In genomic region chr1:36096500-36097412, GRCh38 we compare ENCODE assay signal across 1 cellular context.
TF ChIP-seq lines count a peak whose summit lies in the region.

No MANE protein-coding gene starts in this region.

TF ChIP-seq in K562, 482 proteins besides CTCF, POLR2A, EP300 and RAD21:
- TF ChIP-seq TFAP4 (CRISPR knock-in tag; IDR thresholded peaks at IDR 0.05; ENCODE audit: borderline replicate concordance), result 0 out of 2 replicates have a peak, but pooled peaks have one; percentile 18
- peak; percentile 70 for TF ChIP-seq MAX (CRISPR knock-in tag; IDR thresholded peaks at IDR 0.05)
- TF ChIP-seq ZNF586 (CRISPR knock-in tag; conservative IDR thresholded peaks at IDR 0.05), result no peak
- TF ChIP-seq SIN3A (IDR thresholded peaks at IDR 0.05; ENCODE audit: borderline replicate concordance in 2 of 2, control insufficient read depth in 1 of 2, low read depth in 2 of 2, low read length in 2 of 2), result 0 out of 4 replicates have a peak, but pooled peaks of 1 of the 2 experiments have one; percentile 33
- TF ChIP-seq USF2 (CRISPR knock-in tag; IDR thresholded peaks at IDR 0.05), result peak; percentile 9; the same call in 1 of the 2 replicates
- TF ChIP-seq NCOA4 (IDR thresholded peaks at IDR 0.05; ENCODE audit: partially characterized antibody), result no peak
- no peak for TF ChIP-seq ZNF778 (CRISPR knock-in tag; IDR thresholded peaks at IDR 0.05)
- no peak for TF ChIP-seq POLR2AphosphoS2 (IDR thresholded peaks at IDR 0.05; ENCODE audit: low read length)
- TF ChIP-seq E2F8 (IDR thresholded peaks at IDR 0.05; ENCODE audit: low read depth, partially characterized antibody), result no peak
- no peak for TF ChIP-seq BDP1 (IDR thresholded peaks at IDR 0.05; ENCODE audit: insufficient read depth, insufficient read length)
- TF ChIP-seq BRD4 (IDR thresholded peaks at IDR 0.05), result no peak
- no peak for TF ChIP-seq ZNF197 (CRISPR knock-in tag; IDR thresholded peaks at IDR 0.05; ENCODE audit: low read depth)
- no peak for TF ChIP-seq CBX1 (IDR thresholded peaks at IDR 0.05; ENCODE audit: low read depth)
- TF ChIP-seq RBM25 (IDR thresholded peaks at IDR 0.05; ENCODE audit: low read depth, low read length, severe bottlenecking), result no peak
- TF ChIP-seq CHD7 (IDR thresholded peaks at IDR 0.05; ENCODE audit: low read depth, low read length), result no peak
- TF ChIP-seq SMC3 (conservative IDR thresholded peaks at IDR 0.05; ENCODE audit: insufficient read depth, low read depth, low read length), result 0 out of 2 replicates have a peak, but pooled peaks have one; percentile 27
- TF ChIP-seq PYGO2 (tag; IDR thresholded peaks at IDR 0.05), result no peak
- TF ChIP-seq HBP1 (CRISPR knock-in tag; IDR thresholded peaks at IDR 0.05), result no peak
- peak; percentile 78 for TF ChIP-seq USF1 (CRISPR knock-in tag; IDR thresholded peaks at IDR 0.05)
- TF ChIP-seq MNT (conservative IDR thresholded peaks at IDR 0.05), result 0 out of 4 replicates have a peak, but pooled peaks of 1 of the 2 experiments have one; percentile 34
- no peak for TF ChIP-seq RFX5 (IDR thresholded peaks at IDR 0.05; ENCODE audit: low read depth, low read length)
- 0 out of 2 replicates have a peak, but pooled peaks have one; percentile 43 for TF ChIP-seq MYC (IDR thresholded peaks at IDR 0.05; ENCODE audit: low read depth, low read length)
- TF ChIP-seq MYC (CRISPR knock-in tag; IDR thresholded peaks at IDR 0.05; ENCODE audit: borderline replicate concordance, low read depth), result no peak
- TF ChIP-seq BRF1 (IDR thresholded peaks at IDR 0.05; ENCODE audit: borderline replicate concordance, extremely low read depth, insufficient read length), result no peak
- TF ChIP-seq ZNF133 (CRISPR knock-in tag; IDR thresholded peaks at IDR 0.05), result no peak
- TF ChIP-seq DACH1 (IDR thresholded peaks at IDR 0.05; ENCODE audit: partially characterized antibody), result no peak
- no peak for TF ChIP-seq ZZZ3 (IDR thresholded peaks at IDR 0.05)
- TF ChIP-seq POLR2G (IDR thresholded peaks at IDR 0.05; ENCODE audit: low read depth, low read length), result peak; percentile 45
- TF ChIP-seq ZNF274 (IDR thresholded peaks at IDR 0.05; ENCODE audit: borderline replicate concordance, low read depth, low read length), result no peak
